Comparison of ENCODE assay signal across 16 cellular contexts in genomic region chr3:178645503-178645902, GRCh38.
"Had no signal": no experiment of that assay in that cellular context is flagged by ENCODE, and none has a peak within 500 bp of the region (broad histone marks: within the 10 kb centered on the region; RNA-seq: fewer than 3 reads in every experiment).

No MANE protein-coding gene starts in this region.

- DNase-seq: KBM-7; MV-4-11; NCI-H1048; NCI-H1105; NCI-H1436 treated with DMSO at 0.1 percent for 48 hours; NCI-H187; NCI-H2029; NCI-H2171; NCI-H226; NCI-H510A; NCI-H524 treated with DMSO at 0.1 percent for 48 hours; NCI-H82; NK-92 treated with Interleukin-12 subunit alpha and Interleukin-12 subunit beta, amount 100 ng/mL, for 24 hours; PC-3; RPMI8226; SHP77 had no signal

- ATAC-seq: PC-3 had no signal
